ENCODE assay signal across 1 cellular context in the genomic region with DNA sequence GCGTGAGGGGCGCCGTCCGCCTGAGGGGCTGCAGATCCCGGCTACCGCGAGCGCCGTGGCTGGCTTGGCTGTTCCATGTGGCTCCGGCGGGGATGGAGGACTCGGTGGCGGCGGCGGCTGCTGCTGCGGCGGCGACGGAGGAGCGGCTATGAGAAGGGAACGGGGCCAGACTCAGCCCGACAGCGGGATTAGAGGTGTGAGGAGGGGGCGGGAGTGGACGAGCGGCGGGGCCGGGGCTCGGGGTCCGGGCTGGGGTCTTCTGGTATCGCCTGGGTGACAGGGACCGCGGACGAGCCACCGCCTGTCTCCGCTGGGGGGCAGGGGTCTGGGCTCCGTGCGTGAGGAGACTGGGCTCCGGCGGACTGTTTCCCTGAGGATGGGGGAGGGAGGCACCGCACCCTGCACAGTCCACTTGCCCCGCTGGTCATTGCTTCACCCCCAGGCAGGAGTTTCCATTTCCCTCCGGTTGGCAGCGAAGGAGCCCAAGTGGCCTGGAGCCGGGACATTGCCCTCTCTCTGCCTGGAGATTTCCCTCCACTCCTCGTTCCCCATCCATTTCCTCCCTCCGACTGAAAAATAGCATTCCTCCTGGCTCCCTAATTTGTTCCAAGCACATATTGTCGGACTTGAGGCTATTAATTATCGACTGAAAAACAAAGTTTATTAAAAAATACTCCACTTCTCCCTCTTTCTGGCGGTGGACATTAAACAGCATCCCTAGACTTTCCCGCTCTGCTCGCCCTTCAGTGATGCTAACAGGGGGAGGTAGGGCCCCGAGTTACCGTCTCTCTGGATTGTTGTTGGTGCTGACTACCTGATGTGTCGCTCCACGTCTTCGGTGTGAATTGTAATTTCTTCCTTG.
TF ChIP-seq lines count a peak whose summit lies in the region.

No MANE protein-coding gene starts in this region.

TF ChIP-seq in HepG2, 621 proteins besides CTCF, POLR2A, EP300 and RAD21 (continued from another document and continues in another):
- peak; percentile 49; the same call in 1 of the 2 replicates for TF ChIP-seq HNF1B (CRISPR knock-in tag; IDR thresholded peaks at IDR 0.05)
- no peak for TF ChIP-seq ZNF567 (CRISPR knock-in tag; IDR thresholded peaks at IDR 0.05; ENCODE audit: borderline replicate concordance)
- TF ChIP-seq, protein P1, sequence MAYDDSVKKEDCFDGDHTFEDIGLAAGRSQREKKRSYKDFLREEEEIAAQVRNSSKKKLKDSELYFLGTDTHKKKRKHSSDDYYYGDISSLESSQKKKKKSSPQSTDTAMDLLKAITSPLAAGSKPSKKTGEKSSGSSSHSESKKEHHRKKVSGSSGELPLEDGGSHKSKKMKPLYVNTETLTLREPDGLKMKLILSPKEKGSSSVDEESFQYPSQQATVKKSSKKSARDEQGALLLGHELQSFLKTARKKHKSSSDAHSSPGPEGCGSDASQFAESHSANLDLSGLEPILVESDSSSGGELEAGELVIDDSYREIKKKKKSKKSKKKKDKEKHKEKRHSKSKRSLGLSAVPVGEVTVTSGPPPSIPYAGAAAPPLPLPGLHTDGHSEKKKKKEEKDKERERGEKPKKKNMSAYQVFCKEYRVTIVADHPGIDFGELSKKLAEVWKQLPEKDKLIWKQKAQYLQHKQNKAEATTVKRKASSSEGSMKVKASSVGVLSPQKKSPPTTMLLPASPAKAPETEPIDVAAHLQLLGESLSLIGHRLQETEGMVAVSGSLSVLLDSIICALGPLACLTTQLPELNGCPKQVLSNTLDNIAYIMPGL (CRISPR knock-in tag; IDR thresholded peaks at IDR 0.05; ENCODE audit: borderline replicate concordance in 1 of 2, low read depth in 1 of 2) = peak; percentile 63 to 85; a peak in 3 of 4 replicates
- TF ChIP-seq MIXL1 (CRISPR knock-in tag; IDR thresholded peaks at IDR 0.05) = 0 out of 2 replicates have a peak, but pooled peaks have one; percentile 1
- peak; percentile 93 for TF ChIP-seq CBX5 (CRISPR knock-in tag; IDR thresholded peaks at IDR 0.05; ENCODE audit: borderline replicate concordance)
- 0 out of 2 replicates have a peak, but pooled peaks have one; percentile 1 for TF ChIP-seq ZFP91 (CRISPR knock-in tag; IDR thresholded peaks at IDR 0.05; ENCODE audit: borderline replicate concordance)
- no peak for TF ChIP-seq HNRNPUL1 (IDR thresholded peaks at IDR 0.05; ENCODE audit: low read depth, low read length)
- TF ChIP-seq MED13 (CRISPR knock-in tag; IDR thresholded peaks at IDR 0.05) = peak; percentile 87
- TF ChIP-seq GFI1 (CRISPR knock-in tag; IDR thresholded peaks at IDR 0.05; ENCODE audit: borderline replicate concordance) = no peak
- peak; percentile 76; the same call in 1 of the 2 replicates for TF ChIP-seq KDM4B (CRISPR knock-in tag; IDR thresholded peaks at IDR 0.05)
- TF ChIP-seq ZFP82 (CRISPR knock-in tag; IDR thresholded peaks at IDR 0.05; ENCODE audit: borderline replicate concordance) = 0 out of 2 replicates have a peak, but pooled peaks have one; percentile 7
- peak; percentile 95 for TF ChIP-seq ZBTB7A (CRISPR knock-in tag; IDR thresholded peaks at IDR 0.05)
- 0 out of 2 replicates have a peak, but pooled peaks have one; percentile 70 for TF ChIP-seq KLF12 (CRISPR knock-in tag; IDR thresholded peaks at IDR 0.05; ENCODE audit: borderline replicate concordance)
- TF ChIP-seq, protein P2, sequence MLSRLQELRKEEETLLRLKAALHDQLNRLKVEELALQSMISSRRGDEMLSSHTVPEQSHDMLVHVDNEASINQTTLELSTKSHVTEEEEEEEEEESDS (CRISPR knock-in tag; IDR thresholded peaks at IDR 0.05; ENCODE audit: borderline replicate concordance) = peak; percentile 28; the same call in 1 of the 2 replicates
- TF ChIP-seq ATF6 (CRISPR knock-in tag; conservative IDR thresholded peaks at IDR 0.05) = no peak
- TF ChIP-seq CEBPG (CRISPR knock-in tag; IDR thresholded peaks at IDR 0.05) = peak; percentile 75
- TF ChIP-seq ZNF17 (CRISPR knock-in tag; IDR thresholded peaks at IDR 0.05) = no peak
- peak; percentile 43; the same call in 1 of the 2 replicates for TF ChIP-seq ZFP41 (CRISPR knock-in tag; IDR thresholded peaks at IDR 0.05; ENCODE audit: borderline replicate concordance)
- TF ChIP-seq CBX2 (IDR thresholded peaks at IDR 0.05; ENCODE audit: low read depth, low read length) = no peak
- no peak for TF ChIP-seq CBX2 (CRISPR knock-in tag; IDR thresholded peaks at IDR 0.05; ENCODE audit: low read depth)
- TF ChIP-seq FOXA3 (CRISPR knock-in tag; IDR thresholded peaks at IDR 0.05) = peak; percentile 51
- peak; percentile 88; the same call in 1 of the 2 replicates for TF ChIP-seq CEBPB (IDR thresholded peaks at IDR 0.05; ENCODE audit: borderline replicate concordance, low read depth, low read length)
- no peak for TF ChIP-seq ZNF280B (CRISPR knock-in tag; IDR thresholded peaks at IDR 0.05; ENCODE audit: borderline replicate concordance)
- TF ChIP-seq ZSCAN20 (CRISPR knock-in tag; IDR thresholded peaks at IDR 0.05; ENCODE audit: borderline replicate concordance) = peak; percentile 53; the same call in 1 of the 2 replicates
- TF ChIP-seq HBP1 (CRISPR knock-in tag; IDR thresholded peaks at IDR 0.05; ENCODE audit: low read depth) = peak; percentile 15; the same call in 1 of the 2 replicates
- TF ChIP-seq, protein P3, sequence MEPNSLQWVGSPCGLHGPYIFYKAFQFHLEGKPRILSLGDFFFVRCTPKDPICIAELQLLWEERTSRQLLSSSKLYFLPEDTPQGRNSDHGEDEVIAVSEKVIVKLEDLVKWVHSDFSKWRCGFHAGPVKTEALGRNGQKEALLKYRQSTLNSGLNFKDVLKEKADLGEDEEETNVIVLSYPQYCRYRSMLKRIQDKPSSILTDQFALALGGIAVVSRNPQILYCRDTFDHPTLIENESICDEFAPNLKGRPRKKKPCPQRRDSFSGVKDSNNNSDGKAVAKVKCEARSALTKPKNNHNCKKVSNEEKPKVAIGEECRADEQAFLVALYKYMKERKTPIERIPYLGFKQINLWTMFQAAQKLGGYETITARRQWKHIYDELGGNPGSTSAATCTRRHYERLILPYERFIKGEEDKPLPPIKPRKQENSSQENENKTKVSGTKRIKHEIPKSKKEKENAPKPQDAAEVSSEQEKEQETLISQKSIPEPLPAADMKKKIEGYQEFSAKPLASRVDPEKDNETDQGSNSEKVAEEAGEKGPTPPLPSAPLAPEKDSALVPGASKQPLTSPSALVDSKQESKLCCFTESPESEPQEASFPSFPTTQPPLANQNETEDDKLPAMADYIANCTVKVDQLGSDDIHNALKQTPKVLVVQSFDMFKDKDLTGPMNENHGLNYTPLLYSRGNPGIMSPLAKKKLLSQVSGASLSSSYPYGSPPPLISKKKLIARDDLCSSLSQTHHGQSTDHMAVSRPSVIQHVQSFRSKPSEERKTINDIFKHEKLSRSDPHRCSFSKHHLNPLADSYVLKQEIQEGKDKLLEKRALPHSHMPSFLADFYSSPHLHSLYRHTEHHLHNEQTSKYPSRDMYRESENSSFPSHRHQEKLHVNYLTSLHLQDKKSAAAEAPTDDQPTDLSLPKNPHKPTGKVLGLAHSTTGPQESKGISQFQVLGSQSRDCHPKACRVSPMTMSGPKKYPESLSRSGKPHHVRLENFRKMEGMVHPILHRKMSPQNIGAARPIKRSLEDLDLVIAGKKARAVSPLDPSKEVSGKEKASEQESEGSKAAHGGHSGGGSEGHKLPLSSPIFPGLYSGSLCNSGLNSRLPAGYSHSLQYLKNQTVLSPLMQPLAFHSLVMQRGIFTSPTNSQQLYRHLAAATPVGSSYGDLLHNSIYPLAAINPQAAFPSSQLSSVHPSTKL (CRISPR knock-in tag; IDR thresholded peaks at IDR 0.05) = peak; percentile 37; the same call in 1 of the 2 replicates
- TF ChIP-seq ARNT2 (CRISPR knock-in tag; IDR thresholded peaks at IDR 0.05; ENCODE audit: low read depth) = 0 out of 2 replicates have a peak, but pooled peaks have one; percentile 25
- TF ChIP-seq ZNF614 (CRISPR knock-in tag; IDR thresholded peaks at IDR 0.05; ENCODE audit: borderline replicate concordance) = no peak; the same call in 1 of the 2 replicates
- TF ChIP-seq PCBP1 (IDR thresholded peaks at IDR 0.05; ENCODE audit: borderline replicate concordance, low read depth, low read length) = peak; percentile 80; the same call in 1 of the 2 replicates
- no peak for TF ChIP-seq ZNF770 (CRISPR knock-in tag; IDR thresholded peaks at IDR 0.05)
- no peak for TF ChIP-seq SATB2 (CRISPR knock-in tag; IDR thresholded peaks at IDR 0.05)
- TF ChIP-seq ZSCAN21 (CRISPR knock-in tag; IDR thresholded peaks at IDR 0.05; ENCODE audit: borderline replicate concordance) = peak; percentile 31; the same call in 1 of the 2 replicates
- TF ChIP-seq ZNF263 (CRISPR knock-in tag; IDR thresholded peaks at IDR 0.05) = peak; percentile 61
- TF ChIP-seq HDAC6 (IDR thresholded peaks at IDR 0.05; ENCODE audit: low read depth, low read length) = no peak
- TF ChIP-seq, protein P4, sequence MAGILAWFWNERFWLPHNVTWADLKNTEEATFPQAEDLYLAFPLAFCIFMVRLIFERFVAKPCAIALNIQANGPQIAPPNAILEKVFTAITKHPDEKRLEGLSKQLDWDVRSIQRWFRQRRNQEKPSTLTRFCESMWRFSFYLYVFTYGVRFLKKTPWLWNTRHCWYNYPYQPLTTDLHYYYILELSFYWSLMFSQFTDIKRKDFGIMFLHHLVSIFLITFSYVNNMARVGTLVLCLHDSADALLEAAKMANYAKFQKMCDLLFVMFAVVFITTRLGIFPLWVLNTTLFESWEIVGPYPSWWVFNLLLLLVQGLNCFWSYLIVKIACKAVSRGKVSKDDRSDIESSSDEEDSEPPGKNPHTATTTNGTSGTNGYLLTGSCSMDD (CRISPR knock-in tag; IDR thresholded peaks at IDR 0.05) = no peak
- peak; percentile 93 for TF ChIP-seq HNRNPK (IDR thresholded peaks at IDR 0.05; ENCODE audit: low read depth, low read length, poor library complexity, severe bottlenecking)
